ENCODE assay signal across 20 cellular contexts in the genomic region with DNA sequence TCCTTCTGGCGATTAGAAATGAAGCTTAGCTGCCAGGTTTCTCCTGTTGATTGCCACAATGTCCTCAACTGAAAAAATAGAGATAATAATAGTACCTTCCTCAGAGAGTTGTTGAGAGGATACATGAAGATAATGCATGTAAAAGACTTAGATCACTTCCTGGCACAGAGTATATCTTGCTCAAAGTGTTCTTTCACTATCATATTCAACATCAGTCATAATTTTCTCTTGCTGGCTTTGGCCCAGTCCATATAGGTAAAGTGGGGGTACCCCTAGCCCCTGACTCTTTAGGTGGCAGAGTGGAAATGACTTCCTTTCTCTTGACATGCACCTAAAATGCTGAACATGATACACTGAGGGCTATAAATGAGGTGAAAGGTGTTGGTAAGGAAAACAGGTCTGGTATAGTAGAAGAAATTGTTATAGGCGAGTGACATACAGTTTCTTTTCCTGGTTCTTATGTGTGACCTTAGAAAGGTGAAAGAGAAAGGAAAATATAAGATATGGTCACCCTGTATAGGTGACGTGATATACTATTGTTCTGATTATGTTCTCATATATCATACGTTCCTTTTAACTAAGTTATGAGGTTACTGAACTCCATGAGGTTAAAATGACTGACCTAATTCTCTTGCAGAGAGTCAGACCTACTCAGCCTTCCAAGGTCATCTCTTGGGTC.
DNase-seq lines count a peak whose midpoint lies in the region; ATAC-seq and TF ChIP-seq lines count a peak whose summit lies in the region.
"Had no signal": no experiment of that assay in that cellular context is flagged by ENCODE, and none has a peak within 500 bp of the region (broad histone marks: within the 10 kb centered on the region; RNA-seq: fewer than 3 reads in every experiment).

No MANE protein-coding gene starts in this region.

- WGBS in testis, 2 donors: 84 to 86% methylated on average over 4 of the region's 4 CpGs

- H3K4me3 ChIP-seq in testis: no peak overlapping the region
- H3K4me3 ChIP-seq: GM23248, HAP-1, PC-9 had no signal

- TF ChIP-seq POLR2A in testis (IDR thresholded peaks at IDR 0.05): no peak

- TF ChIP-seq CTCF in testis (IDR thresholded peaks at IDR 0.05): no peak

- H3K27ac ChIP-seq in testis: no peak overlapping the region
- H3K27ac ChIP-seq: GM23248, PC-9 had no signal

- no peaks in the 10 kb centered on the region for H3K4me1 ChIP-seq in testis
- H3K4me1 ChIP-seq: BE2C, HAP-1 had no signal

- intact Hi-C loops in testis (cut with DNase I; ENCODE audit: low total_unique reads): no loop called here

- ATAC-seq in GM18868 (IDR thresholded peaks at IDR 0.05; ENCODE audit: unreplicated experiment) (peak; percentile 46), HG02798 (IDR thresholded peaks at IDR 0.05; ENCODE audit: poor library complexity, unreplicated experiment) (peak; percentile 34), HG03520 (IDR thresholded peaks at IDR 0.05; ENCODE audit: unreplicated experiment) (peak; percentile 57), HG03469 (IDR thresholded peaks at IDR 0.05; ENCODE audit: unreplicated experiment) (no peak), GM19452 (IDR thresholded peaks at IDR 0.05; ENCODE audit: unreplicated experiment) (no peak)
- ATAC-seq: T-helper 17 cell had no signal

- no peaks in the 10 kb centered on the region for H3K27me3 ChIP-seq in testis
- H3K27me3 ChIP-seq: BE2C had no signal

- DNase-seq in NCI-H345 (lab: John Stamatoyannopoulos, UW) (no peak), testis (no peak)
- DNase-seq: BE2C, EL, GF-D8, GM23248, Kasumi-1, NCI-H1048, NCI-H1417 treated with DMSO at 0.1 percent for 48 hours, NCI-H187, PC-9, RPMI8226, SHP77, T-helper 17 cell had no signal

- H3K9me3 ChIP-seq in testis: no peaks in the 10 kb centered on the region
- H3K9me3 ChIP-seq: BE2C, HAP-1 had no signal

- H3K36me3 ChIP-seq in testis (ENCODE audit: low read depth, missing control alignments): no peaks in the 10 kb centered on the region
- H3K36me3 ChIP-seq: BE2C, HAP-1 had no signal

Comparison
In these comparisons a context has a peak if more than half of its experiments do, and no peak if none do; other contexts are left out.
1. ATAC-seq: peak in GM18868 (single experiment), HG02798 (single experiment) and HG03520 (single experiment); none in HG03469 (single experiment) and GM19452 (single experiment).